In genomic region chr2:42545714-42546390, GRCh38 we compare ENCODE assay signal across 1 cellular context.
TF ChIP-seq lines count a peak whose summit lies in the region.

No MANE protein-coding gene starts in this region.

TF ChIP-seq in WTC11, 78 proteins besides CTCF, POLR2A, EP300 and RAD21:
- TF ChIP-seq TEAD1 (CRISPR knock-in tag; IDR thresholded peaks at IDR 0.05) (0 out of 2 replicates have a peak, but pooled peaks have one; percentile 37), AFF4 (CRISPR knock-in tag; IDR thresholded peaks at IDR 0.05; ENCODE audit: borderline replicate concordance) (peak; percentile 71; the same call in 1 of the 2 replicates), ELF4 (CRISPR knock-in tag; IDR thresholded peaks at IDR 0.05; ENCODE audit: low read depth) (no peak), TCF7 (CRISPR knock-in tag; IDR thresholded peaks at IDR 0.05; ENCODE audit: low read depth) (no peak), ETV6 (CRISPR knock-in tag; IDR thresholded peaks at IDR 0.05) (peak; percentile 18; the same call in 1 of the 2 replicates), SP1 (CRISPR knock-in tag; conservative IDR thresholded peaks at IDR 0.05) (peak; percentile 62; the same call in 1 of the 2 replicates), PRDM15 (CRISPR knock-in tag; IDR thresholded peaks at IDR 0.05) (no peak), ZNF423 (CRISPR knock-in tag; IDR thresholded peaks at IDR 0.05) (0 out of 2 replicates have a peak, but pooled peaks have one; percentile 6)
